9 cellular contexts compared by ENCODE assay signal in genomic region chr17:19284005-19284959, GRCh38. TPM values are rescaled to one million over a fixed set of nuclear protein-coding genes. Genes with fewer than 3 reads are reported as not detected.
DNase-seq lines count a peak whose midpoint lies in the region; ATAC-seq, FAIRE-seq and TF ChIP-seq lines count a peak whose summit lies in the region.
"Had no signal": no experiment of that assay in that cellular context is flagged by ENCODE, and none has a peak within 500 bp of the region (broad histone marks: within the 10 kb centered on the region; RNA-seq: fewer than 3 reads in every experiment).

No MANE protein-coding gene starts in this region.

- H3K9me3 Mint-ChIP-seq in dendritic cell treated with granulocyte-macrophage colony-stimulating factor and Interleukin-4, amounts not matched to agents 40 ng/mL and 50 ng/mL, for 4 days, result no peaks in the 10 kb centered on the region
- no peaks in the 10 kb centered on the region for H3K9me3 Mint-ChIP-seq in type B pancreatic cell

- no peak for TF ChIP-seq POLR2A in H54 (IDR thresholded peaks at IDR 0.05; ENCODE audit: low read depth, low read length)

- intact Hi-C loops in left ventricle myocardium inferior (cut with micrococcal nuclease), result no loop called here
- intact Hi-C loops in Right ventricle myocardium inferior (cut with DNase I), result no loop called here
- intact Hi-C loops in dendritic cell treated with granulocyte-macrophage colony-stimulating factor and Interleukin-4, amounts not matched to agents 40 ng/mL and 50 ng/mL, for 4 days (cut with micrococcal nuclease), result loop anchor here (5.0 kb wide), 1 partner anchor 38 kb away; no protein-coding TSS in a partner anchor

- peak overlapping the region; percentile 9 for H3K4me3 Mint-ChIP-seq in dendritic cell treated with granulocyte-macrophage colony-stimulating factor and Interleukin-4, amounts not matched to agents 40 ng/mL and 50 ng/mL, for 4 days
- no peak overlapping the region for H3K4me3 Mint-ChIP-seq in type B pancreatic cell

- H3K4me3 ChIP-seq in left ventricle myocardium inferior (no peak overlapping the region), KMS-11 (IDR thresholded peaks at IDR 0.05; ENCODE audit: insufficient read depth, low read depth, low read length) (no peak overlapping the region)

- peaks cover 73% of the 10 kb centered on the region for H3K27me3 Mint-ChIP-seq in dendritic cell treated with granulocyte-macrophage colony-stimulating factor and Interleukin-4, amounts not matched to agents 40 ng/mL and 50 ng/mL, for 4 days
- H3K27me3 Mint-ChIP-seq in type B pancreatic cell, result no peaks in the 10 kb centered on the region

- H2AFZ ChIP-seq in KMS-11 (ENCODE audit: low read depth), result no peak overlapping the region

- H3K27me3 ChIP-seq in left ventricle myocardium inferior (ENCODE audit: low read depth), result no peaks in the 10 kb centered on the region
- no peaks in the 10 kb centered on the region for H3K27me3 ChIP-seq in KMS-11 (ENCODE audit: insufficient read depth, low read depth)

- no peak for DNase-seq in left ventricle myocardium inferior
- DNase-seq in Right ventricle myocardium inferior (ENCODE audit: missing footprints), result no peak
- no peak for DNase-seq in type B pancreatic cell (ENCODE audit: extremely low spot score, unreplicated experiment)
- DNase-seq in central memory CD4-positive, alpha-beta T cell, result no peak
- DNase-seq in activated effector memory CD4-positive, alpha-beta T cell treated with anti-CD3 and anti-CD28 coated beads, Interleukin-2, amount 50 U/mL, for 16 hours, result no peak
- no peak for DNase-seq in H54 (ENCODE audit: insufficient read length, low spot score)
- DNase-seq: anterior cingulate cortex had no signal

- H3K36me3 ChIP-seq in left ventricle myocardium inferior (peaks cover 17% of the 10 kb centered on the region), KMS-11 (ENCODE audit: insufficient read depth) (no peaks in the 10 kb centered on the region)

- no peaks in the 10 kb centered on the region for H4K20me1 ChIP-seq in KMS-11 (ENCODE audit: insufficient read depth)

- no peak overlapping the region for H3K9ac ChIP-seq in KMS-11

- no peak for FAIRE-seq in H54 (lab: Jason Lieb, UNC)

- no peaks in the 10 kb centered on the region for H3K79me2 ChIP-seq in KMS-11 (ENCODE audit: insufficient read depth, low read depth)

- no peak for ATAC-seq in Right ventricle myocardium inferior

- H3K4me1 ChIP-seq in left ventricle myocardium inferior (peaks cover 77% of the 10 kb centered on the region), KMS-11 (ENCODE audit: low read depth, poor library complexity, severe bottlenecking) (peaks cover 18% of the 10 kb centered on the region)

- H3K9me3 ChIP-seq in left ventricle myocardium inferior (replicated peaks), result no peaks in the 10 kb centered on the region

- TF ChIP-seq CTCF in left ventricle myocardium inferior (IDR thresholded peaks at IDR 0.05; ENCODE audit: borderline replicate concordance) (no peak), KMS-11 (conservative IDR thresholded peaks at IDR 0.05; ENCODE audit: low read depth, low read length) (no peak), type B pancreatic cell (conservative IDR thresholded peaks at IDR 0.05) (no peak)

- H3K4me2 ChIP-seq in KMS-11, result peak overlapping the region; percentile 27; the same call in 1 of the 2 replicates

- H3K27ac ChIP-seq in left ventricle myocardium inferior (replicated peaks) (peak overlapping the region; percentile 7), KMS-11 (no peak overlapping the region)

- H3K4me1 Mint-ChIP-seq in dendritic cell treated with granulocyte-macrophage colony-stimulating factor and Interleukin-4, amounts not matched to agents 40 ng/mL and 50 ng/mL, for 4 days (ENCODE audit: low read depth), result peaks cover 71% of the 10 kb centered on the region
- peaks cover 55% of the 10 kb centered on the region for H3K4me1 Mint-ChIP-seq in type B pancreatic cell (ENCODE audit: unreplicated experiment)

- H3K27ac Mint-ChIP-seq in dendritic cell treated with granulocyte-macrophage colony-stimulating factor and Interleukin-4, amounts not matched to agents 40 ng/mL and 50 ng/mL, for 4 days, result peak overlapping the region; percentile 84
- H3K27ac Mint-ChIP-seq in type B pancreatic cell, result peak overlapping the region; percentile 61

- peaks cover 35% of the 10 kb centered on the region for H3K36me3 Mint-ChIP-seq in dendritic cell treated with granulocyte-macrophage colony-stimulating factor and Interleukin-4, amounts not matched to agents 40 ng/mL and 50 ng/mL, for 4 days (ENCODE audit: low read depth)
- H3K36me3 Mint-ChIP-seq in type B pancreatic cell, result peaks cover 41% of the 10 kb centered on the region

RNA-seq across cellular contexts. Expression of gene EPN2, which starts 47.1 kb away (rescaled TPM):
- total RNA-seq in left ventricle myocardium inferior, result 71.7 TPM
- total RNA-seq in Right ventricle myocardium inferior, result 85.5 TPM
- total RNA-seq in type B pancreatic cell (ENCODE audit: low replicate concordance), result 53.9 and 56.7 TPM in 2 replicates
